33 cellular contexts compared by ENCODE assay signal in the genomic region with DNA sequence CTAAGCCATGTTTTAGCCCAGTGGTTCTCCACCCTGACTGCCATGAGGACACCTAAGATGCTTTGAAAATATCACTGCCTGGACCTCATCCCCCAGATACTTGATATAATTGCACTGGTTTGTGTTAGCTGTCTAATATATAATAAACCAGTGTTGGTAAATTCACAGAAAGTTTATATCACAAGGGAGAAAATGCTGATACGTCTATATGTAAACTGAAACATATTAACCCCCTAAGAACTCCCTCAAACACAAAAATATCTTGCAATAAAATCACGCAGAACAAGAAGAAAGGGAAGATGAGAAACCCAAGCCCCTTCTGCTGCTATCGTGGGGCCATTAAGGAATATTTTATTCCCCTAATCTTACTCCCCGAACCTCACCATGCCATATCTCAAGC.
"Had no signal": no experiment of that assay in that cellular context is flagged by ENCODE, and none has a peak within 500 bp of the region (broad histone marks: within the 10 kb centered on the region; RNA-seq: fewer than 3 reads in every experiment).

No MANE protein-coding gene starts in this region.

- H3K4me3 ChIP-seq: adrenal gland, ascending aorta, body of pancreas, breast epithelium, cardiac muscle cell had no signal

- H3K36me3 ChIP-seq: adrenal gland, brain microvascular endothelial cell, breast epithelium, cardiac muscle cell had no signal

- H3K9me3 ChIP-seq: adrenal gland, ascending aorta, body of pancreas, breast epithelium had no signal

- ATAC-seq: activated naive CD4-positive, alpha-beta T cell treated with anti-CD3 and anti-CD28 coated beads, Interleukin-2, amount 50 U/mL, for 72 hours; activated naive CD8-positive, alpha-beta T cell treated with anti-CD3 and anti-CD28 coated beads, Interleukin-2, amount 50 U/mL, for 24 hours; activated T-cell treated with anti-CD3 and anti-CD28 coated beads, Interleukin-2, amount 50 U/mL, for 4 hours; activated T-cell treated with anti-CD3 and anti-CD28 coated beads, Interleukin-2, amount 50 U/mL, for 72 hours; activated T-helper 17 cell treated with anti-CD3 and anti-CD28 coated beads, Interleukin-2, amount 50 U/mL, for 72 hours; body of pancreas had no signal

- FAIRE-seq: astrocyte, bronchial epithelial cell had no signal

- H3K27me3 ChIP-seq: adrenal gland, ascending aorta, body of pancreas, brain microvascular endothelial cell, breast epithelium, cardiac muscle cell had no signal

- DNase-seq: activated effector memory CD4-positive, alpha-beta T cell treated with anti-CD3 and anti-CD28 coated beads, Interleukin-2, amount 50 U/mL, for 16 hours; activated effector memory CD4-positive, alpha-beta T cell treated with Interleukin-2 at 50 U/mL for 16 hours; activated gamma-delta T cell; activated gamma-delta T cell treated with Interleukin-2 at 50 U/mL for 16 hours; activated naive CD4-positive, alpha-beta T cell; activated naive CD4-positive, alpha-beta T cell treated with anti-CD3 and anti-CD28 coated beads for 36 hours; activated naive CD4-positive, alpha-beta T cell treated with anti-CD3 and anti-CD28 coated beads, Interleukin-2, amount 10 ng/mL, durations not matched to agents 7 days and 5 days; activated naive CD4-positive, alpha-beta T cell treated with anti-CD3 and anti-CD28 coated beads, Interleukin-2, amount 50 U/mL, for 16 hours; activated naive CD4-positive, alpha-beta T cell treated with Interleukin-2 at 50 U/mL for 16 hours; activated naive CD8-positive, alpha-beta T cell treated with anti-CD3 and anti-CD28 coated beads for 36 hours; activated naive CD8-positive, alpha-beta T cell treated with anti-CD3 and anti-CD28 coated beads, Interleukin-2, amount 10 ng/mL, durations not matched to agents 7 days and 5 days; activated naive CD8-positive, alpha-beta T cell treated with anti-CD3 and anti-CD28 coated beads, Interleukin-2, amount 50 U/mL, for 24 hours; activated T-cell treated with anti-CD3 and anti-CD28 coated beads, Interleukin-2, amount 50 U/mL, for 24 hours; activated T-cell treated with anti-CD3 and anti-CD28 coated beads, Interleukin-2, amount 50 U/mL, for 4 hours; activated T-cell treated with anti-CD3 and anti-CD28 coated beads, Interleukin-2, amount 50 U/mL, for 48 hours; activated T-cell treated with anti-CD3 and anti-CD28 coated beads, Interleukin-2, amount 50 U/mL, for 72 hours; adrenal gland; amniotic stem cell; amygdala; anterior cingulate cortex; aorta; body of pancreas; brain microvascular endothelial cell; caudate nucleus; central memory CD4-positive, alpha-beta T cell; cerebellar nuclear complex had no signal

- H3K4me1 ChIP-seq: ascending aorta, breast epithelium had no signal

- H3K27ac ChIP-seq: adrenal gland, ascending aorta, body of pancreas, brain microvascular endothelial cell, breast epithelium, cardiac muscle cell had no signal
